Comparison of ENCODE assay signal across 7 cellular contexts in genomic region chr11:6480299-6480914, GRCh38. TPM values are rescaled to one million over a fixed set of nuclear protein-coding genes. Genes with fewer than 3 reads are reported as not detected.
DNase-seq lines count a peak whose midpoint lies in the region; FAIRE-seq lines count a peak whose summit lies in the region.

No MANE protein-coding gene starts in this region.

- H3K36me3 Mint-ChIP-seq in activated naive CD8-positive, alpha-beta T cell treated with anti-CD3 and anti-CD28 coated beads for 36 hours, result peaks cover 30% of the 10 kb centered on the region

- peak overlapping the region; percentile 92 for H3K9ac ChIP-seq in HUES48 (ENCODE audit: low read depth, low read length)
- peak overlapping the region; percentile 89 to 98 for H3K9ac ChIP-seq in stomach smooth muscle (ENCODE audit: low read length in 2 of 2)

- FAIRE-seq in RCC 7860 (lab: Jason Lieb, UNC), result no peak

- no peaks in the 10 kb centered on the region for H3K27me3 Mint-ChIP-seq in activated naive CD8-positive, alpha-beta T cell treated with anti-CD3 and anti-CD28 coated beads for 36 hours

- H3K27me3 ChIP-seq in HUES48 (ENCODE audit: control insufficient read depth, insufficient read depth, low read length) (no peaks in the 10 kb centered on the region), stomach smooth muscle (ENCODE audit: control insufficient read depth in 1 of 2, insufficient read depth in 2 of 2, low read length in 2 of 2) (no peaks in the 10 kb centered on the region)

- peak overlapping the region; percentile 92 for H3K4me3 Mint-ChIP-seq in activated naive CD8-positive, alpha-beta T cell treated with anti-CD3 and anti-CD28 coated beads for 36 hours

- no peaks in the 10 kb centered on the region for H3K9me3 Mint-ChIP-seq in activated naive CD8-positive, alpha-beta T cell treated with anti-CD3 and anti-CD28 coated beads for 36 hours

- peaks cover 25% of the 10 kb centered on the region for H3K4me1 Mint-ChIP-seq in activated naive CD8-positive, alpha-beta T cell treated with anti-CD3 and anti-CD28 coated beads for 36 hours

- H3K9me3 ChIP-seq in HUES48 (ENCODE audit: control insufficient read depth, insufficient read depth, low read length) (no peaks in the 10 kb centered on the region), iPS-18c (ENCODE audit: control insufficient read depth, insufficient read depth, low read length) (peaks cover 2% of the 10 kb centered on the region), stomach smooth muscle (ENCODE audit: control insufficient read depth in 2 of 2, low read length in 2 of 2) (no peaks in the 10 kb centered on the region)

- H3K36me3 ChIP-seq in HUES48 (ENCODE audit: control insufficient read depth, insufficient read depth, low read length) (peaks cover 68% of the 10 kb centered on the region), stomach smooth muscle (ENCODE audit: control insufficient read depth in 2 of 2, insufficient read depth in 2 of 2, low read length in 2 of 2) (peaks cover 36 to 52% of the 10 kb centered on the region in 2 donors)

- H3K4me1 ChIP-seq in HUES48 (ENCODE audit: control insufficient read depth, insufficient read depth, low read length) (peaks cover 12% of the 10 kb centered on the region), stomach smooth muscle (ENCODE audit: control insufficient read depth, insufficient read depth, low read length) (peaks cover 29% of the 10 kb centered on the region)

- H3K27ac ChIP-seq in HUES48 (ENCODE audit: low read depth, low read length) (peak overlapping the region; percentile 95), stomach smooth muscle (ENCODE audit: low read length) (peak overlapping the region; percentile 92)

- H3K27ac Mint-ChIP-seq in activated naive CD8-positive, alpha-beta T cell treated with anti-CD3 and anti-CD28 coated beads for 36 hours, result peak overlapping the region; percentile 94

- H3K4me3 ChIP-seq in HUES48 (ENCODE audit: low read depth, low read length) (peak overlapping the region; percentile 100), iPS-18c (ENCODE audit: insufficient read depth, low read depth, low read length) (peak overlapping the region; percentile 99), stomach smooth muscle (ENCODE audit: low read length in 2 of 2) (peak overlapping the region; percentile 95 to 99)

- no peak for DNase-seq in activated naive CD8-positive, alpha-beta T cell treated with anti-CD3 and anti-CD28 coated beads for 36 hours
- DNase-seq in retina (no peak), DMS153 treated with DMSO at 0.1 percent for 48 hours (lab: John Stamatoyannopoulos, UW; ENCODE audit: unreplicated experiment) (no peak), RCC 7860 (ENCODE audit: low spot score) (no peak)

RNA-seq across cellular contexts. Expression of gene ARFIP2, which starts 0.7 kb away (rescaled TPM):
- 10 to 100 TPM; 44.2 to 47.1 TPM for total RNA-seq in activated naive CD8-positive, alpha-beta T cell treated with anti-CD3 and anti-CD28 coated beads for 36 hours

RNA-seq across cellular contexts. Expression of gene TIMM10B, which starts 0.9 kb away (rescaled TPM):
- 10 to 100 TPM; 40.3 to 44.3 TPM for total RNA-seq in activated naive CD8-positive, alpha-beta T cell treated with anti-CD3 and anti-CD28 coated beads for 36 hours

RNA-seq across cellular contexts. Expression of gene TRIM3, which starts 6.7 kb away (rescaled TPM):
- total RNA-seq in activated naive CD8-positive, alpha-beta T cell treated with anti-CD3 and anti-CD28 coated beads for 36 hours, result 1 to 10 TPM; 3.4 to 3.6 TPM

RNA-seq across cellular contexts. Expression of gene DNHD1, which starts 16.7 kb away (rescaled TPM):
- 10 to 100 TPM; 11.6 to 11.7 TPM for total RNA-seq in activated naive CD8-positive, alpha-beta T cell treated with anti-CD3 and anti-CD28 coated beads for 36 hours

RNA-seq across cellular contexts. Expression of gene HPX, which starts 39.6 kb away (rescaled TPM):
- not detected for total RNA-seq in activated naive CD8-positive, alpha-beta T cell treated with anti-CD3 and anti-CD28 coated beads for 36 hours
